Comparison of ENCODE assay signal across 8 cellular contexts in the genomic region with DNA sequence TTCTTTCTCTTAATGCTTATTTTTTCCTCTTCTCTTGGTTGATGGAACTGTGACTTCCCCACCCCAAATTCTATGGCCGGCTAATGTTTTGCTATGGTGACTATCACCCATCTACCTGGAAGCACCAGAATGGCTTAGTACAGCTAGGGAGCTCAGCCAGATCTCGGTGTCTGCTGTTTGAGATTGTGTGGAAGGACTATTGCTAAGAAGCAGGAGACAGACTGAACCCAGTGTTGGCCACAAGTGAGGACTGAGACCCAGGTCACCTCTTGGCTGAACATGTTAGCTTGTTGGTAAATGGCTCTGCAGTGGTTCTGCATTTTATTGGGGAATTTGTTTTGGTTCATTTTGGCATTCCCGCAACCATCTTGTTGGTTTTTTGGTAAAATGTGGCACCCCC. TPM values are rescaled to one million over a fixed set of nuclear protein-coding genes. Genes with fewer than 3 reads are reported as not detected.
DNase-seq lines count a peak whose midpoint lies in the region; ATAC-seq, FAIRE-seq and TF ChIP-seq lines count a peak whose summit lies in the region.

No MANE protein-coding gene starts in this region.

- peaks cover 1% of the 10 kb centered on the region for H3K27me3 Mint-ChIP-seq in activated CD4-positive, alpha-beta T cell treated with anti-CD3 and anti-CD28 coated beads, Interleukin-2, amount 10 ng/mL, durations not matched to agents 24 days and 14 days
- H3K27me3 Mint-ChIP-seq in activated naive CD8-positive, alpha-beta T cell treated with anti-CD3 and anti-CD28 coated beads for 36 hours = no peaks in the 10 kb centered on the region

- H3K27ac ChIP-seq in kidney (ENCODE audit: low read depth in 2 of 2, low read length in 2 of 2) (peak overlapping the region; percentile 72 to 90), testis (peak overlapping the region; percentile 68 to 98)

- intact Hi-C loops in activated CD4-positive, alpha-beta T cell treated with anti-CD3 and anti-CD28 coated beads, Interleukin-2, amount 10 ng/mL, durations not matched to agents 24 days and 14 days (cut with micrococcal nuclease) = loop anchor here (2.0 to 10.0 kb wide), 4 partner anchors 20 to 336 kb away; a partner anchor contains a TSS
- intact Hi-C loops in kidney (cut with DNase I) = no loop called here
- intact Hi-C loops in testis (cut with DNase I; ENCODE audit: low total_unique reads) = no loop called here

- no peak for ATAC-seq in activated CD4-positive, CD25-positive, alpha-beta regulatory T cell treated with anti-CD3 and anti-CD28 coated beads, Interleukin-2, amount 50 U/mL, for 24 hours

- no peak for TF ChIP-seq POLR2A in testis (IDR thresholded peaks at IDR 0.05)

- H3K4me1 Mint-ChIP-seq in activated CD4-positive, alpha-beta T cell treated with anti-CD3 and anti-CD28 coated beads, Interleukin-2, amount 10 ng/mL, durations not matched to agents 24 days and 14 days = peaks cover 58% of the 10 kb centered on the region
- H3K4me1 Mint-ChIP-seq in activated naive CD8-positive, alpha-beta T cell treated with anti-CD3 and anti-CD28 coated beads for 36 hours = peaks cover 61% of the 10 kb centered on the region

- no peaks in the 10 kb centered on the region for H3K9me3 Mint-ChIP-seq in activated CD4-positive, alpha-beta T cell treated with anti-CD3 and anti-CD28 coated beads, Interleukin-2, amount 10 ng/mL, durations not matched to agents 24 days and 14 days
- H3K9me3 Mint-ChIP-seq in activated naive CD8-positive, alpha-beta T cell treated with anti-CD3 and anti-CD28 coated beads for 36 hours = no peaks in the 10 kb centered on the region

- H3K4me3 Mint-ChIP-seq in activated CD4-positive, alpha-beta T cell treated with anti-CD3 and anti-CD28 coated beads, Interleukin-2, amount 10 ng/mL, durations not matched to agents 24 days and 14 days = peak overlapping the region; percentile 91
- peak overlapping the region; percentile 88 for H3K4me3 Mint-ChIP-seq in activated naive CD8-positive, alpha-beta T cell treated with anti-CD3 and anti-CD28 coated beads for 36 hours

- H3K36me3 ChIP-seq in kidney (ENCODE audit: control insufficient read depth in 1 of 2, insufficient read depth in 2 of 2, low read length in 2 of 2) (no peaks in the 10 kb centered on the region), testis (ENCODE audit: low read depth, missing control alignments) (no peaks in the 10 kb centered on the region)

- H3K4me3 ChIP-seq in kidney (ENCODE audit: low read length in 2 of 2) = peak overlapping the region; percentile 44 to 51
- H3K4me3 ChIP-seq in testis = no peak overlapping the region

- H3K9ac ChIP-seq in kidney (ENCODE audit: low read length in 2 of 2) = peak overlapping the region; percentile 21 to 46

- TF ChIP-seq CTCF in kidney (IDR thresholded peaks at IDR 0.05; ENCODE audit: borderline replicate concordance, extremely low read depth, insufficient read depth) = no peak
- no peak for TF ChIP-seq CTCF in testis (IDR thresholded peaks at IDR 0.05)

- 33 to 41% methylated on average over 3 of the region's 3 CpGs for WGBS in testis, 2 donors

- peak overlapping the region; percentile 83 for H3K27ac Mint-ChIP-seq in activated CD4-positive, alpha-beta T cell treated with anti-CD3 and anti-CD28 coated beads, Interleukin-2, amount 10 ng/mL, durations not matched to agents 24 days and 14 days
- H3K27ac Mint-ChIP-seq in activated naive CD8-positive, alpha-beta T cell treated with anti-CD3 and anti-CD28 coated beads for 36 hours = peak overlapping the region; percentile 74

- no peaks in the 10 kb centered on the region for H3K9me3 ChIP-seq in kidney (ENCODE audit: control insufficient read depth in 1 of 2, low read length in 2 of 2)
- H3K9me3 ChIP-seq in testis = no peaks in the 10 kb centered on the region

- peaks cover 25% of the 10 kb centered on the region for H3K36me3 Mint-ChIP-seq in activated CD4-positive, alpha-beta T cell treated with anti-CD3 and anti-CD28 coated beads, Interleukin-2, amount 10 ng/mL, durations not matched to agents 24 days and 14 days (ENCODE audit: low read depth)
- peaks cover 36% of the 10 kb centered on the region for H3K36me3 Mint-ChIP-seq in activated naive CD8-positive, alpha-beta T cell treated with anti-CD3 and anti-CD28 coated beads for 36 hours

- H3K4me1 ChIP-seq in kidney (ENCODE audit: control insufficient read depth in 1 of 2, insufficient read depth in 1 of 2, low read depth in 1 of 2, low read length in 2 of 2) = peaks cover 35 to 39% of the 10 kb centered on the region in 2 donors
- H3K4me1 ChIP-seq in testis = peaks cover 53% of the 10 kb centered on the region

- no peak for FAIRE-seq in kidney (lab: Jason Lieb, UNC)

- DNase-seq in activated CD4-positive, alpha-beta T cell treated with anti-CD3 and anti-CD28 coated beads, Interleukin-2, amount 10 ng/mL, durations not matched to agents 24 days and 14 days = no peak
- DNase-seq in activated CD4-positive, alpha-beta T cell treated with anti-CD3 and anti-CD28 coated beads for 4 hours = no peak
- no peak for DNase-seq in activated naive CD8-positive, alpha-beta T cell treated with anti-CD3 and anti-CD28 coated beads for 36 hours
- DNase-seq in kidney = peak; percentile 25
- DNase-seq in testis = peak; percentile 35
- no peak for DNase-seq in kidney glomerular epithelial cell (lab: John Stamatoyannopoulos, UW)
- DNase-seq in HCEC 1CT = no peak

- no peaks in the 10 kb centered on the region for H3K27me3 ChIP-seq in testis

RNA-seq across cellular contexts. Expression of a gene that starts 2.7 kb away (rescaled TPM):
- 114 and 128 TPM in 2 replicates for total RNA-seq in activated CD4-positive, alpha-beta T cell treated with anti-CD3 and anti-CD28 coated beads, Interleukin-2, amount 10 ng/mL, durations not matched to agents 24 days and 14 days
- 100 to 1,000 TPM; 128 to 135 TPM for total RNA-seq in activated naive CD8-positive, alpha-beta T cell treated with anti-CD3 and anti-CD28 coated beads for 36 hours
- total RNA-seq in kidney = 227 TPM
- 37.4 TPM for polyA plus RNA-seq in kidney (ENCODE audit: insufficient read depth, low read depth, low replicate concordance)
- total RNA-seq in testis = 100 to 1,000 TPM; 175 to 213 TPM
- polyA plus RNA-seq in testis (ENCODE audit: insufficient read depth, low read depth, low replicate concordance) = 111 TPM

Comparison
In these comparisons a context has a peak if more than half of its experiments do, and no peak if none do; other contexts are left out.
1. DNase-seq: peak in kidney (single experiment) and testis (single experiment); none in activated CD4-positive, alpha-beta T cell treated with anti-CD3 and anti-CD28 coated beads, Interleukin-2, amount 10 ng/mL, durations not matched to agents 24 days and 14 days (single experiment), activated CD4-positive, alpha-beta T cell treated with anti-CD3 and anti-CD28 coated beads for 4 hours (0 of 2), activated naive CD8-positive, alpha-beta T cell treated with anti-CD3 and anti-CD28 coated beads for 36 hours (single experiment), kidney glomerular epithelial cell (single experiment) and HCEC 1CT (single experiment).
2. H3K4me3 ChIP-seq: peak in kidney (2 of 2); none in testis (0 of 2).